ENCODE assay signal across 8 cellular contexts in the genomic region with DNA sequence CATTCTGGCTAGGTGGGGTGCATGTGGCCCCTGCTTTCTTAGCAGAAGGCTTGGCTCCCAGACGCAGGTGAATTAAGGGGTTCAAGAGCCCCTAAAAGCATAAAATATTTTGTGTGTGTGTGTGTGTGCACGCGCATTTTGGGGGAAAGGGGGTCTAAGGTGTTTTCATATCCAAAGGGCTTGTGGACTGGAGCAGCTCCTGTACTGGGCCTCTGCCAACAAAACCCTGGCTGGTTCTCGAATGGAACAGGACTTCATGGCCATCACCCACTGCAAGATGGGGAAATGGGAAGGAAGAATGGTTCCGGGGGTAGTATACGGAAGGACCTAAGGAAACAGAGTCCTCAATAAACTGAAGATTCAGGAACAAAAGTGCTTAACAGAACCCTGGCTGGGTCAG. TPM values are rescaled to one million over a fixed set of nuclear protein-coding genes. Genes with fewer than 3 reads are reported as not detected.
A peak's percentile ranks its signal among the peaks of the same experiment; 100 is the strongest.
DNase-seq lines count a peak whose midpoint lies in the region; ATAC-seq, FAIRE-seq and TF ChIP-seq lines count a peak whose summit lies in the region.
"Had no signal": no experiment of that assay in that cellular context is flagged by ENCODE, and none has a peak within 500 bp of the region (broad histone marks: within the 10 kb centered on the region; RNA-seq: fewer than 3 reads in every experiment).

No MANE protein-coding gene starts in this region.

- H3K9me3 ChIP-seq in HCT116 (ENCODE audit: control insufficient read depth in 1 of 2, insufficient read depth in 1 of 2, low read depth in 1 of 2, low read length in 2 of 2) (no peaks in the 10 kb centered on the region), astrocyte (ENCODE audit: insufficient read depth, low read depth, low read length) (no peaks in the 10 kb centered on the region), prostate gland (no peaks in the 10 kb centered on the region)

- no peak overlapping the region for H2AFZ ChIP-seq in HCT116 (ENCODE audit: low read depth, low read length, poor library complexity, severe bottlenecking)
- no peak overlapping the region for H2AFZ ChIP-seq in astrocyte (ENCODE audit: low read depth, low read length)

- H3K4me3 ChIP-seq in HCT116 (replicated peaks in 1 of 2; ENCODE audit: low read depth in 1 of 2, low read length in 2 of 2) (no peak overlapping the region), astrocyte (ENCODE audit: insufficient read depth, low read depth, low read length) (no peak overlapping the region), prostate gland (no peak overlapping the region)

- H3K4me1 Mint-ChIP-seq in astrocyte (ENCODE audit: low read depth, unreplicated experiment): peaks cover 35% of the 10 kb centered on the region

- WGBS in prostate gland: 48% methylated on average over 6 of the region's 6 CpGs

- H3K36me3 Mint-ChIP-seq in astrocyte (ENCODE audit: low read depth, unreplicated experiment): peaks cover 14% of the 10 kb centered on the region

- no peak for FAIRE-seq in astrocyte (lab: Jason Lieb, UNC)
- FAIRE-seq: colon had no signal

- TF ChIP-seq POLR2A in HCT116 (IDR thresholded peaks at IDR 0.05; ENCODE audit: borderline replicate concordance, extremely low read depth, insufficient read depth, insufficient read length) (no peak), prostate gland (IDR thresholded peaks at IDR 0.05) (no peak)

- TF ChIP-seq CTCF in HCT116 (IDR thresholded peaks at IDR 0.05 in 2 of 3, conservative IDR thresholded peaks at IDR 0.05 in 1 of 3; ENCODE audit: borderline replicate concordance in 1 of 3, insufficient read depth in 1 of 3, low read depth in 2 of 3, low read length in 2 of 3): no peak
- TF ChIP-seq CTCF in astrocyte (IDR thresholded peaks at IDR 0.05; ENCODE audit: insufficient read depth, low read depth, low read length): no peak
- TF ChIP-seq CTCF in prostate gland (IDR thresholded peaks at IDR 0.05): no peak

- peak overlapping the region; percentile 99 for H3K27ac ChIP-seq in HCT116 (ENCODE audit: low read depth, low read length)
- H3K27ac ChIP-seq in astrocyte (ENCODE audit: low read depth, low read length): no peak overlapping the region
- peak overlapping the region; percentile 94 to 98 for H3K27ac ChIP-seq in prostate gland

- H3K4me2 ChIP-seq in HCT116 (ENCODE audit: low read length) (peak overlapping the region; percentile 89), astrocyte (ENCODE audit: low read length) (peak overlapping the region; percentile 98)

- BruUV-seq in HCT116 (replicated peaks; lab: Mats Ljungman, UMichigan): no TSS peak

- ATAC-seq in HCT116: no peak

- POLR2A ChIA-PET in HCT116 (lab: Charles Lee): interaction anchor here (0.6 to 3.3 kb wide), 4 partner anchors 18 to 52 kb away, joined by 3 to 23 read pairs (median 5); partner anchors contain the start of genes C12orf57, RNU7-1 and SPSB2

- H3K27me3 ChIP-seq in HCT116 (ENCODE audit: insufficient read depth, low read length) (no peaks in the 10 kb centered on the region), astrocyte (ENCODE audit: insufficient read depth, low read length) (no peaks in the 10 kb centered on the region), prostate gland (replicated peaks; ENCODE audit: insufficient read depth) (no peaks in the 10 kb centered on the region)

- H3K9ac ChIP-seq in HCT116 (ENCODE audit: low read length) (peak overlapping the region; percentile 96; the same call in 1 of the 2 replicates), astrocyte (ENCODE audit: low read length) (peak overlapping the region; percentile 95)

- RAD21 ChIA-PET in HCT116 (lab: Charles Lee; ENCODE audit: low non-redundant PET in 1 of 2, low total read pairs in 2 of 2, uncharacterized antibody in 2 of 2, unreplicated experiment in 2 of 2): no interaction called here

- CTCF ChIA-PET in HCT116 (lab: Charles Lee): interaction anchor here (3.5 kb wide), 1 partner anchor 52 kb away, joined by 30 read pairs; the partner anchor contains the start of gene SPSB2

- no peak overlapping the region for H3K4me3 Mint-ChIP-seq in astrocyte (ENCODE audit: unreplicated experiment)

- intact Hi-C loops in HCT116 (cut with micrococcal nuclease) (loop anchor here (1.0 to 2.0 kb wide), 3 partner anchors 15 to 168 kb away; partner anchors contain the start of gene C1R), prostate gland (cut with DNase I) (no loop called here)

- H3K9me2 ChIP-seq in HCT116 (ENCODE audit: insufficient read depth): no peaks in the 10 kb centered on the region

- DNase-seq in HCT116 (ENCODE audit: low read depth, low spot score): no peak
- no peak for DNase-seq in astrocyte (ENCODE audit: low read depth)
- DNase-seq in prostate gland (ENCODE audit: low spot score): no peak
- no peak for DNase-seq in effector CD4-positive, alpha-beta T cell
- no peak for DNase-seq in HT-29 (ENCODE audit: low spot score)
- no peak for DNase-seq in occipital lobe (lab: John Stamatoyannopoulos, UW)

- H4K20me1 ChIP-seq in HCT116 (ENCODE audit: insufficient read depth): no peaks in the 10 kb centered on the region
- peaks cover 4% of the 10 kb centered on the region for H4K20me1 ChIP-seq in astrocyte (ENCODE audit: insufficient read depth, low read length)

- TF ChIP-seq RAD21 in HCT116 (IDR thresholded peaks at IDR 0.05; ENCODE audit: low read depth): no peak

- H3K27me3 Mint-ChIP-seq in astrocyte (ENCODE audit: low read depth, unreplicated experiment): no peaks in the 10 kb centered on the region

- no peaks in the 10 kb centered on the region for H3K9me3 Mint-ChIP-seq in astrocyte (ENCODE audit: unreplicated experiment)

- H3K36me3 ChIP-seq in HCT116 (ENCODE audit: control insufficient read depth in 1 of 2, insufficient read depth in 2 of 2, low read length in 2 of 2) (peaks cover 0 to 9% of the 10 kb centered on the region in 2 experiments; a peak in 1 of 4 replicates), astrocyte (ENCODE audit: insufficient read depth, low read length) (peaks cover 2% of the 10 kb centered on the region), prostate gland (no peaks in the 10 kb centered on the region)

- peaks cover 18 to 49% of the 10 kb centered on the region in 2 experiments for H3K4me1 ChIP-seq in HCT116 (ENCODE audit: control insufficient read depth in 1 of 2, insufficient read depth in 2 of 2, low read length in 2 of 2)
- peaks cover 29% of the 10 kb centered on the region for H3K4me1 ChIP-seq in astrocyte (ENCODE audit: insufficient read depth, low read length)
- peaks cover 16% of the 10 kb centered on the region for H3K4me1 ChIP-seq in prostate gland (replicated peaks)

- H3K79me2 ChIP-seq in HCT116 (ENCODE audit: insufficient read depth, low read length) (peaks cover 17% of the 10 kb centered on the region), astrocyte (ENCODE audit: insufficient read depth, low read length) (peaks cover 17% of the 10 kb centered on the region)

- H3K27ac Mint-ChIP-seq in astrocyte (ENCODE audit: unreplicated experiment): no peak overlapping the region

TF ChIP-seq in HCT116, 20 proteins besides CTCF, POLR2A, EP300 and RAD21:
- TF ChIP-seq POLR2AphosphoS5 (IDR thresholded peaks at IDR 0.05; ENCODE audit: low read depth, low read length) (no peak), FOSL1 (IDR thresholded peaks at IDR 0.05; ENCODE audit: low read depth) (no peak), CBX3 (IDR thresholded peaks at IDR 0.05; ENCODE audit: low read depth) (no peak)
- TF ChIP-seq, protein P1, sequence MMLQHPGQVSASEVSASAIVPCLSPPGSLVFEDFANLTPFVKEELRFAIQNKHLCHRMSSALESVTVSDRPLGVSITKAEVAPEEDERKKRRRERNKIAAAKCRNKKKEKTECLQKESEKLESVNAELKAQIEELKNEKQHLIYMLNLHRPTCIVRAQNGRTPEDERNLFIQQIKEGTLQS (IDR thresholded peaks at IDR 0.05): no peak

RNA-seq across cellular contexts. Expression of gene ATN1, which starts 3.9 kb away (rescaled TPM):
- total RNA-seq in HCT116 (2021; ENCODE audit: unreplicated experiment) (104 TPM), astrocyte (94.9 and 97.8 TPM in 2 replicates), prostate gland (100 to 1,000 TPM in 1 of 2 donors, 10 to 100 TPM in 1; 93.0 to 129 TPM), occipital lobe (9.2 TPM)
- 82.2 and 91.6 TPM in 2 replicates for polyA plus RNA-seq in HCT116 (2012)
- 22.0 and 36.9 TPM in 2 replicates for total RNA-seq in HT-29 (2014; rRNA removed; shearing (Covaris generic))

RNA-seq across cellular contexts. Expression of gene ENO2, which starts 9.5 kb away (rescaled TPM):
- total RNA-seq in HCT116 (2021; ENCODE audit: unreplicated experiment): 117 TPM
- polyA plus RNA-seq in HCT116 (2012): 312 and 352 TPM in 2 replicates
- total RNA-seq in astrocyte: 46.4 and 47.7 TPM in 2 replicates
- total RNA-seq in prostate gland: 10 to 100 TPM in 1 of 2 donors, 1 to 10 TPM in 1; 6.9 to 13.0 TPM
- total RNA-seq in HT-29 (2014; rRNA removed; shearing (Covaris generic)): 7.7 and 9.1 TPM in 2 replicates
- 137 TPM for total RNA-seq in occipital lobe

RNA-seq across cellular contexts. Expression of gene LRRC23, which starts 19.2 kb away (rescaled TPM):
- total RNA-seq in HCT116 (2021; ENCODE audit: unreplicated experiment) (8.0 TPM), astrocyte (5.0 and 5.2 TPM in 2 replicates), prostate gland (10 to 100 TPM; 15.9 to 25.3 TPM), occipital lobe (7.6 TPM)
- polyA plus RNA-seq in HCT116 (2012): 11.4 TPM in 2 replicates
- total RNA-seq in HT-29 (2014; rRNA removed; shearing (Covaris generic)): 0.61 and 4.6 TPM in 2 replicates

RNA-seq across cellular contexts. Expression of gene RNU7-1, which starts 19.8 kb away (rescaled TPM):
- not detected for total RNA-seq in HCT116 (2021; ENCODE audit: unreplicated experiment)
- polyA plus RNA-seq in HCT116 (2012): not detected in 2 replicates
- not detected in 2 replicates for total RNA-seq in astrocyte
- total RNA-seq in prostate gland: not detected
- total RNA-seq in HT-29 (2014; rRNA removed; shearing (Covaris generic)): not detected in 2 replicates
- total RNA-seq in occipital lobe: not detected
- total RNA-seq: MCF 10A had no signal

RNA-seq across cellular contexts. Expression of gene C12orf57, which starts 20.0 kb away (rescaled TPM):
- total RNA-seq in HCT116 (2021; ENCODE audit: unreplicated experiment) (202 TPM), astrocyte (117 and 123 TPM in 2 replicates), prostate gland (100 to 1,000 TPM; 352 to 711 TPM), occipital lobe (243 TPM)
- polyA plus RNA-seq in HCT116 (2012): 409 and 485 TPM in 2 replicates
- total RNA-seq in HT-29 (2014; rRNA removed; shearing (Covaris generic)): 102 and 112 TPM in 2 replicates
